Comparison of ENCODE assay signal across 16 cellular contexts in genomic region chr9:105993921-105994715, GRCh38.
DNase-seq lines count a peak whose midpoint lies in the region; ATAC-seq and TF ChIP-seq lines count a peak whose summit lies in the region.
"Had no signal": no experiment of that assay in that cellular context is flagged by ENCODE, and none has a peak within 500 bp of the region (broad histone marks: within the 10 kb centered on the region; RNA-seq: fewer than 3 reads in every experiment).

No MANE protein-coding gene starts in this region.

- peak; percentile 46 for DNase-seq in NCI-H1436 (lab: John Stamatoyannopoulos, UW)
- DNase-seq in NCI-H1436 treated with DMSO at 0.1 percent for 48 hours (lab: John Stamatoyannopoulos, UW), result no peak
- DNase-seq in DMS53 treated with DMSO at 0.1 percent for 48 hours (lab: John Stamatoyannopoulos, UW; ENCODE audit: unreplicated experiment), result peak; percentile 45
- DNase-seq in caudate nucleus (lab: John Stamatoyannopoulos, UW), result no peak
- no peak for DNase-seq in neuronal stem cell (ENCODE audit: low spot score)
- no peak for DNase-seq in upper lobe of right lung
- no peak for DNase-seq in NCI-H82 treated with DMSO at 0.1 percent for 48 hours (lab: John Stamatoyannopoulos, UW; ENCODE audit: unreplicated experiment)
- no peak for DNase-seq in 8988T
- DNase-seq: H7, NCI-H1048, NCI-H2029, NCI-H226, NCI-H526 treated with DMSO at 0.1 percent for 48 hours had no signal

- H3K4me3 ChIP-seq in neuronal stem cell (ENCODE audit: low read length in 2 of 2) (no peak overlapping the region), upper lobe of right lung (no peak overlapping the region)
- H3K4me3 ChIP-seq: BLaER1 treated with 17β-estradiol and CSF1 and Interleukin-3, amounts not matched to agents 10 nM and 100 nM; SK-N-MC had no signal

- WGBS in neuronal stem cell (ENCODE audit: extremely low coverage in 2 of 2, insufficient read length in 2 of 2, insufficient replicate concordance in 1 of 2), 2 donors, result no CpG with 5 or more reads among the region's 8 CpGs

- peak overlapping the region; percentile 81 for H2AFZ ChIP-seq in neuronal stem cell (ENCODE audit: low read length)

- H3K14ac ChIP-seq in neuronal stem cell (ENCODE audit: low read length), result no peak overlapping the region

- H3K23ac ChIP-seq in neuronal stem cell (ENCODE audit: low read depth, low read length, poor library complexity), result no peak overlapping the region

- H3K9me3 ChIP-seq in neuronal stem cell (replicated peaks in 1 of 2; ENCODE audit: control insufficient read depth in 2 of 2, insufficient read depth in 1 of 2, low read depth in 1 of 2, low read length in 2 of 2) (peaks cover 0 to 7% of the 10 kb centered on the region in 2 donors), upper lobe of right lung (no peaks in the 10 kb centered on the region)

- no peak overlapping the region for H3K4me2 ChIP-seq in neuronal stem cell (ENCODE audit: insufficient read depth, low read length, poor library complexity, severe bottlenecking)
- H3K4me2 ChIP-seq: KMS-11 had no signal

- no peak overlapping the region for H3K18ac ChIP-seq in neuronal stem cell (ENCODE audit: low read length)

- intact Hi-C loops in upper lobe of right lung (cut with DNase I), result no loop called here

- H3K36me3 ChIP-seq in neuronal stem cell (replicated peaks in 1 of 2; ENCODE audit: control insufficient read depth in 2 of 2, insufficient read depth in 2 of 2, low read length in 2 of 2) (no peaks in the 10 kb centered on the region), upper lobe of right lung (no peaks in the 10 kb centered on the region)
- H3K36me3 ChIP-seq: BLaER1 treated with 17β-estradiol and CSF1 and Interleukin-3, amounts not matched to agents 10 nM and 100 nM had no signal

- no peak overlapping the region for H4K8ac ChIP-seq in neuronal stem cell (ENCODE audit: low read depth, low read length)

- H2BK12ac ChIP-seq in neuronal stem cell (ENCODE audit: low read length), result no peak overlapping the region

- no peak overlapping the region for H2AK5ac ChIP-seq in neuronal stem cell (ENCODE audit: low read depth, low read length)

- ATAC-seq in upper lobe of right lung, result no peak

- H3K27me3 ChIP-seq in neuronal stem cell (ENCODE audit: control insufficient read depth in 3 of 3, insufficient read depth in 3 of 3, low read depth in 1 of 3, low read length in 3 of 3) (no peaks in the 10 kb centered on the region), upper lobe of right lung (no peaks in the 10 kb centered on the region)
- H3K27me3 ChIP-seq: BLaER1 treated with 17β-estradiol and CSF1 and Interleukin-3, amounts not matched to agents 10 nM and 100 nM had no signal

- no peak overlapping the region for H3K4ac ChIP-seq in neuronal stem cell (ENCODE audit: low read length)

- H2BK120ac ChIP-seq in neuronal stem cell (ENCODE audit: low read depth, low read length), result no peak overlapping the region

- peak overlapping the region; percentile 81 for H3K27ac ChIP-seq in caudate nucleus (ENCODE audit: low read depth, low read length)
- H3K27ac ChIP-seq in neuronal stem cell (replicated peaks; ENCODE audit: low read length), result no peak overlapping the region
- H3K27ac ChIP-seq in upper lobe of right lung, result no peak overlapping the region
- H3K27ac ChIP-seq: BLaER1 treated with 17β-estradiol and CSF1 and Interleukin-3, amounts not matched to agents 10 nM and 100 nM; KMS-11; SK-N-MC had no signal

- H2BK15ac ChIP-seq in neuronal stem cell (ENCODE audit: low read length), result no peak overlapping the region

- no peaks in the 10 kb centered on the region for H3K79me1 ChIP-seq in neuronal stem cell (ENCODE audit: low read depth, low read length)

- H3K9ac ChIP-seq in neuronal stem cell (ENCODE audit: low read depth, low read length, poor library complexity), result no peak overlapping the region
- H3K9ac ChIP-seq: BLaER1 treated with 17β-estradiol and CSF1 and Interleukin-3, amounts not matched to agents 10 nM and 100 nM; KMS-11 had no signal

- no peak overlapping the region for H2BK5ac ChIP-seq in neuronal stem cell (ENCODE audit: low read length)

- no peak for TF ChIP-seq CTCF in upper lobe of right lung (IDR thresholded peaks at IDR 0.05)

- H3K4me1 ChIP-seq in neuronal stem cell (ENCODE audit: control insufficient read depth in 2 of 2, insufficient read depth in 1 of 2, low read depth in 1 of 2, low read length in 2 of 2) (peaks cover 8 to 11% of the 10 kb centered on the region in 2 donors), upper lobe of right lung (no peaks in the 10 kb centered on the region)

- H4K91ac ChIP-seq in neuronal stem cell (ENCODE audit: low read depth, low read length, poor library complexity), result no peak overlapping the region

Comparison
In these comparisons a context has a peak if more than half of its experiments do, and no peak if none do; other contexts are left out.
1. DNase-seq: peak in NCI-H1436 (single experiment) and DMS53 treated with DMSO at 0.1 percent for 48 hours (single experiment); none in NCI-H1436 treated with DMSO at 0.1 percent for 48 hours (single experiment), caudate nucleus (0 of 61), neuronal stem cell (single experiment), upper lobe of right lung (single experiment), NCI-H82 treated with DMSO at 0.1 percent for 48 hours (single experiment) and 8988T (single experiment).